Comparison of ENCODE assay signal across 10 cellular contexts in the genomic region with DNA sequence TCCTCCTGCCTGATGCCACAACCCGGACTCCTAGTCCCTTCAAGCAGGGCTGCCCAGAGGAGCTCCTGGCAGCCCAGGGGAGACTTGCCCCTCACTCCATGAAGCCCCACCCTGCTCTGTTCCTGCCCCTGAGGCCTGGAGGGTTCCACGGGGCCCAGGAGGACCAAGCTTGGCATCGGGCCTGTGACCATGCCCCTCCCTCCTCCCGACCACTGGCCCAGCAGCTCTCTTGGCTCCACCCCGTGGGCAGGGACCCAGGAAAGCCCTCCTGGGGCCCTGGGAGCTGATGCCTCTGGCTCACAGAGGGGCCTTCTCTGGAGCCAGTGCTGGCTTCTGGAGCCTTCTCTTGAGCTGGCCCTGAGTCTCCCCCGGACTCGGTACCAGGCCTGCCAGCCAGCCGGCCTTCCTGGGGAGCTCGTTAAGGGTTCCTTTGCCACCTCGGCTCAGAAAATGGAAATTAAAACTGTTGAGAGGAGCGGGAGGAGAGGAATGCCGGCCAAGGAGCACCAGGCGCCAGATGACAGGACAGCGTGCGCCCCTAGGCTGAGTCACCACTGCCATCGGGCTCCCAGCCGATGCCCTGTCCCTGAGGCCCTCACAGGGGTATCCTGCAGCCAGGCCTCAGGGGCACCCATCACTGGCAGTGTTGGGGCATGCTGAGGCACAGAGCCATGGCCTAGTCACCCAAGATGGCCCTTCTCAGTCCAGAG. TPM values are rescaled to one million over a fixed set of nuclear protein-coding genes. Genes with fewer than 3 reads are reported as not detected.
DNase-seq lines count a peak whose midpoint lies in the region; FAIRE-seq and TF ChIP-seq lines count a peak whose summit lies in the region.
"Had no signal": no experiment of that assay in that cellular context is flagged by ENCODE, and none has a peak within 500 bp of the region (broad histone marks: within the 10 kb centered on the region; RNA-seq: fewer than 3 reads in every experiment).

No MANE protein-coding gene starts in this region.

- CTCF ChIA-PET in activated CD4-positive, alpha-beta memory T cell treated with anti-CD3 and anti-CD28 coated beads, Interleukin-2, amount 10 ng/mL, durations not matched to agents 7 days and 5 days (lab: Charles Lee), result no interaction called here

- H3K36me3 Mint-ChIP-seq in activated CD4-positive, alpha-beta memory T cell treated with anti-CD3 and anti-CD28 coated beads, Interleukin-2, amount 10 ng/mL, durations not matched to agents 7 days and 5 days (ENCODE audit: low read depth), result no peaks in the 10 kb centered on the region
- H3K36me3 Mint-ChIP-seq in neural progenitor cell, result no peaks in the 10 kb centered on the region

- no peak overlapping the region for H3K4me2 ChIP-seq in neural progenitor cell

- no peak for TF ChIP-seq CTCF in neural progenitor cell (IDR thresholded peaks at IDR 0.05)

- no peak overlapping the region for H2AFZ ChIP-seq in neural progenitor cell (replicated peaks)

- H3K4me3 Mint-ChIP-seq in activated CD4-positive, alpha-beta memory T cell treated with anti-CD3 and anti-CD28 coated beads, Interleukin-2, amount 10 ng/mL, durations not matched to agents 7 days and 5 days, result no peak overlapping the region
- no peak overlapping the region for H3K4me3 Mint-ChIP-seq in neural progenitor cell

- H3K27ac Mint-ChIP-seq in activated CD4-positive, alpha-beta memory T cell treated with anti-CD3 and anti-CD28 coated beads, Interleukin-2, amount 10 ng/mL, durations not matched to agents 7 days and 5 days, result no peak overlapping the region
- H3K27ac Mint-ChIP-seq in neural progenitor cell, result no peak overlapping the region

- H3K9me3 Mint-ChIP-seq in activated CD4-positive, alpha-beta memory T cell treated with anti-CD3 and anti-CD28 coated beads, Interleukin-2, amount 10 ng/mL, durations not matched to agents 7 days and 5 days, result no peaks in the 10 kb centered on the region
- no peaks in the 10 kb centered on the region for H3K9me3 Mint-ChIP-seq in neural progenitor cell

- H3K27me3 Mint-ChIP-seq in activated CD4-positive, alpha-beta memory T cell treated with anti-CD3 and anti-CD28 coated beads, Interleukin-2, amount 10 ng/mL, durations not matched to agents 7 days and 5 days, result peaks cover 2% of the 10 kb centered on the region
- peaks cover 6% of the 10 kb centered on the region for H3K27me3 Mint-ChIP-seq in neural progenitor cell (ENCODE audit: insufficient read depth, low read depth)

- 54 to 66% (median 63%) methylated on average over 16 to 17 of the region's 17 CpGs for WGBS in small intestine, 3 donors

- H3K36me3 ChIP-seq in small intestine (ENCODE audit: control insufficient read depth in 2 of 2, insufficient read depth in 2 of 2, low read length in 2 of 2) (no peaks in the 10 kb centered on the region), neural progenitor cell (no peaks in the 10 kb centered on the region)

- no peak for FAIRE-seq in small intestine (lab: Jason Lieb, UNC)

- no peaks in the 10 kb centered on the region for H4K20me1 ChIP-seq in neural progenitor cell (ENCODE audit: low read depth)

- DNase-seq in NCI-H2196 (lab: John Stamatoyannopoulos, UW; ENCODE audit: unreplicated experiment), result peak; percentile 15
- DNase-seq in NCI-H2196 treated with DMSO at 0.1 percent for 48 hours (lab: John Stamatoyannopoulos, UW; ENCODE audit: unreplicated experiment), result no peak
- DNase-seq in activated CD4-positive, alpha-beta memory T cell treated with anti-CD3 and anti-CD28 coated beads, Interleukin-2, amount 10 ng/mL, durations not matched to agents 7 days and 5 days, result peak; percentile 9
- peak; percentile 66 for DNase-seq in iPS-NIHi11 (ENCODE audit: low spot score)
- DNase-seq in stimulated activated CD8-positive, alpha-beta memory T cell treated with anti-CD3 and anti-CD28 coated beads, Interleukin-4, amount 100 ng/mL, for 48 hours, result peak; percentile 1
- DNase-seq in activated effector memory CD4-positive, alpha-beta T cell treated with Interleukin-2 at 50 U/mL for 16 hours, result no peak
- no peak for DNase-seq in small intestine
- DNase-seq in neural progenitor cell (ENCODE audit: low spot score), result no peak
- DNase-seq: activated naive CD4-positive, alpha-beta T cell treated with Interleukin-2 at 50 U/mL for 16 hours; NCI-H1048 had no signal

- H3K27me3 ChIP-seq in small intestine (ENCODE audit: control insufficient read depth in 2 of 2, insufficient read depth in 2 of 2, low read length in 2 of 2) (no peaks in the 10 kb centered on the region), neural progenitor cell (no peaks in the 10 kb centered on the region)

- H3K4me1 ChIP-seq in small intestine (ENCODE audit: control insufficient read depth in 2 of 2, insufficient read depth in 1 of 2, low read depth in 1 of 2, low read length in 1 of 2), result peaks cover 0 to 2% of the 10 kb centered on the region in 2 donors
- H3K4me1 ChIP-seq in neural progenitor cell, result peaks cover 17% of the 10 kb centered on the region

- no peaks in the 10 kb centered on the region for H3K4me1 Mint-ChIP-seq in activated CD4-positive, alpha-beta memory T cell treated with anti-CD3 and anti-CD28 coated beads, Interleukin-2, amount 10 ng/mL, durations not matched to agents 7 days and 5 days
- H3K4me1 Mint-ChIP-seq in neural progenitor cell, result peaks cover 34% of the 10 kb centered on the region

- POLR2A ChIA-PET in activated CD4-positive, alpha-beta memory T cell treated with anti-CD3 and anti-CD28 coated beads, Interleukin-2, amount 10 ng/mL, durations not matched to agents 7 days and 5 days (lab: Charles Lee), result no interaction called here

- H3K9me3 ChIP-seq in small intestine (ENCODE audit: control insufficient read depth, low read depth) (no peaks in the 10 kb centered on the region), neural progenitor cell (ENCODE audit: low read depth) (no peaks in the 10 kb centered on the region)

- H3K27ac ChIP-seq in small intestine (ENCODE audit: low read depth in 1 of 2, low read length in 1 of 2) (no peak overlapping the region), neural progenitor cell (no peak overlapping the region)

- H3F3A ChIP-seq in neural progenitor cell (ENCODE audit: low read depth), result peaks cover 5% of the 10 kb centered on the region

- no peaks in the 10 kb centered on the region for H3K79me2 ChIP-seq in neural progenitor cell (ENCODE audit: low read depth)

- no peak overlapping the region for H3K9ac ChIP-seq in neural progenitor cell

- H3K4me3 ChIP-seq in small intestine (ENCODE audit: low read depth in 1 of 2, low read length in 2 of 2) (no peak overlapping the region), neural progenitor cell (no peak overlapping the region)

RNA-seq across cellular contexts. Expression of a gene that starts 40.6 kb away (rescaled TPM):
- total RNA-seq in activated CD4-positive, alpha-beta memory T cell treated with anti-CD3 and anti-CD28 coated beads, Interleukin-2, amount 10 ng/mL, durations not matched to agents 7 days and 5 days, result 10 to 100 TPM; 32.6 to 34.3 TPM
- 1 to 10 TPM in 2 of 3 donors, under 1 TPM in 1; 0.45 to 5.7 (median 1.1) TPM for polyA plus RNA-seq in small intestine
- 0.11 and 0.31 TPM in 2 replicates for total RNA-seq in neural progenitor cell (ENCODE audit: low replicate concordance)

RNA-seq across cellular contexts. Expression of a gene that starts 51.7 kb away (rescaled TPM):
- total RNA-seq in activated CD4-positive, alpha-beta memory T cell treated with anti-CD3 and anti-CD28 coated beads, Interleukin-2, amount 10 ng/mL, durations not matched to agents 7 days and 5 days, result not detected
- polyA plus RNA-seq in small intestine, result under 1 TPM in 1 of 3 donors, not detected in 2; 0.13 TPM
- total RNA-seq in neural progenitor cell (ENCODE audit: low replicate concordance), result not detected in 2 replicates

Comparison
In these comparisons a context has a peak if more than half of its experiments do, and no peak if none do; other contexts are left out.
1. DNase-seq: peak in NCI-H2196 (single experiment), activated CD4-positive, alpha-beta memory T cell treated with anti-CD3 and anti-CD28 coated beads, Interleukin-2, amount 10 ng/mL, durations not matched to agents 7 days and 5 days (single experiment), iPS-NIHi11 (single experiment) and stimulated activated CD8-positive, alpha-beta memory T cell treated with anti-CD3 and anti-CD28 coated beads, Interleukin-4, amount 100 ng/mL, for 48 hours (single experiment); none in NCI-H2196 treated with DMSO at 0.1 percent for 48 hours (single experiment), activated effector memory CD4-positive, alpha-beta T cell treated with Interleukin-2 at 50 U/mL for 16 hours (single experiment), small intestine (single experiment) and neural progenitor cell (single experiment).
2. RNA of a gene that starts 40.6 kb away (total RNA-seq): 32.6 to 34.3 TPM in activated CD4-positive, alpha-beta memory T cell treated with anti-CD3 and anti-CD28 coated beads, Interleukin-2, amount 10 ng/mL, durations not matched to agents 7 days and 5 days; 0.11 to 0.31 TPM in neural progenitor cell; every median in the first group is over 10 times any median in the second.